8 cellular contexts compared by ENCODE assay signal in the genomic region with DNA sequence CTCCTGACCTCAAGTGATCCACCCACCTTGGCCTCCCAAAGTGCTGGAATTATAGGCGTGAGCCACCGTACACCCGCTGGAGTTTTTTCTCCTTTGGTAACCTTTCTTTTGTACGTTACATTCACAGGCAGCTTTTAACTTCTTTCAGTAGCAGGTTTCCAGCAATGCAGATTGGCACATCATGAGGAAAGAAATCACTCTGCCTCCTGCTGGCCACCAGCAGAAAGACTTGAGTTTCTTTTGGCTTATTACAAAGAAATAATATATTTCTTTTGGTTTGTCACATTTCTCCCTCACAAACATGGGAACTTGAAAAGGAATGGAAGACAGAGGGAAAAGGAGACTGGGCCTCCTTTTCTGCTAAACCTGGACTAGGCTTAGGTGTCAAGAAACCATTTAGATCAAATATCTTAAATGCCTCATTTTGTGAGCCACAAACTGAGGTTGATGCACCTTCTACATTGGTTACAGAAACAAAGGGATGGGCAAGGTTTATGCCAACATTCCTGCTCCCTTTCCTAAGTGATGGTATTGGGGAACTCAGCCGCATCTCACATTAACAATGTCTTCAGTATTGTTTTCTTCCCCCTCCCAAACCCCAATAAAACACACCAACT. TPM values are rescaled to one million over a fixed set of nuclear protein-coding genes. Genes with fewer than 3 reads are reported as not detected.
A peak's percentile ranks its signal among the peaks of the same experiment; 100 is the strongest.
DNase-seq lines count a peak whose midpoint lies in the region; ATAC-seq and TF ChIP-seq lines count a peak whose summit lies in the region.

No MANE protein-coding gene starts in this region.

- ATAC-seq in omental fat pad (ENCODE audit: low FRiP score) = no peak
- peak; percentile 68 for ATAC-seq in aorta (ENCODE audit: low FRiP score)
- ATAC-seq in HG03442 (IDR thresholded peaks at IDR 0.05; ENCODE audit: unreplicated experiment) = no peak

- H3K36me3 ChIP-seq in esophagus (ENCODE audit: control insufficient read depth in 2 of 2, insufficient read depth in 2 of 2, low read length in 1 of 2) (peaks cover 5 to 12% of the 10 kb centered on the region in 2 donors), aorta (ENCODE audit: control insufficient read depth in 1 of 2, insufficient read depth in 2 of 2, low read length in 1 of 2) (peaks cover 0 to 5% of the 10 kb centered on the region in 2 donors)

- intact Hi-C loops in aorta (cut with DNase I) = loop anchor here (2.0 to 10.0 kb wide), 3 partner anchors 45 to 157 kb away; no protein-coding TSS in a partner anchor

- H3K27me3 ChIP-seq in esophagus (ENCODE audit: control insufficient read depth in 1 of 2, insufficient read depth in 2 of 2, low read length in 2 of 2) (no peaks in the 10 kb centered on the region), aorta (ENCODE audit: control insufficient read depth in 1 of 2, insufficient read depth in 2 of 2, low read length in 1 of 2) (no peaks in the 10 kb centered on the region)

- H3K4me1 ChIP-seq in esophagus (ENCODE audit: control insufficient read depth in 2 of 2, insufficient read depth in 2 of 2, low read length in 1 of 2) = peaks cover 2 to 8% of the 10 kb centered on the region in 2 donors
- H3K4me1 ChIP-seq in aorta (ENCODE audit: control insufficient read depth in 1 of 2, insufficient read depth in 2 of 2, low read length in 2 of 2) = peaks cover 0 to 13% of the 10 kb centered on the region in 2 donors

- H3K9me3 ChIP-seq in esophagus (ENCODE audit: control insufficient read depth in 2 of 2, insufficient read depth in 1 of 2, low read depth in 1 of 2, low read length in 1 of 2) (no peaks in the 10 kb centered on the region), aorta (ENCODE audit: control insufficient read depth, low read length) (no peaks in the 10 kb centered on the region)

- 36 to 54% methylated on average over 5 of the region's 5 CpGs for WGBS in esophagus, 2 donors
- WGBS in aorta, 2 donors = 25 to 26% methylated on average over 5 of the region's 5 CpGs

- H3K27ac ChIP-seq in esophagus (ENCODE audit: low read depth in 2 of 2, low read length in 1 of 2) = peak overlapping the region; percentile 27 to 79
- H3K27ac ChIP-seq in aorta (ENCODE audit: low read depth in 1 of 2, low read length in 2 of 2) = peak overlapping the region in 1 of 2 donors; percentile 33

- peak; percentile 24 for DNase-seq in NCI-H1105 treated with DMSO at 0.1 percent for 48 hours (lab: John Stamatoyannopoulos, UW)
- no peak for DNase-seq in NCI-H1105 (lab: John Stamatoyannopoulos, UW)
- DNase-seq in NCI-H2081 treated with DMSO at 0.1 percent for 48 hours (lab: John Stamatoyannopoulos, UW) = peak; percentile 31
- peak; percentile 42 for DNase-seq in activated T-cell treated with anti-CD3 and anti-CD28 coated beads for 24 hours (ENCODE audit: low read depth)
- no peak for DNase-seq in omental fat pad (ENCODE audit: low spot score)
- peak in 1 of 2 donors; percentile 72 for DNase-seq in aorta

- peak in 2 of 3 donors; percentile 4 to 50 for TF ChIP-seq CTCF in omental fat pad (IDR thresholded peaks at IDR 0.05)

- H3K4me3 ChIP-seq in esophagus (ENCODE audit: low read depth in 1 of 2, low read length in 2 of 2) = no peak overlapping the region
- no peak overlapping the region for H3K4me3 ChIP-seq in aorta (ENCODE audit: low read length in 2 of 2)

RNA-seq across cellular contexts. Expression of gene ENSA, which starts 7.8 kb away (rescaled TPM):
- 100 to 1,000 TPM; 290 to 298 TPM for polyA plus RNA-seq in esophagus
- total RNA-seq in omental fat pad = 100 to 1,000 TPM; 115 to 179 (median 155) TPM
- 100 to 1,000 TPM; 129 to 178 TPM for total RNA-seq in aorta
- 100 to 1,000 TPM; 113 to 157 TPM for polyA plus RNA-seq in aorta

RNA-seq across cellular contexts. Expression of gene MCL1, which starts 42.2 kb away (rescaled TPM):
- 100 to 1,000 TPM in 1 of 2 donors, 10 to 100 TPM in 1; 99.3 to 101 TPM for polyA plus RNA-seq in esophagus
- 100 to 1,000 TPM; 505 to 845 (median 657) TPM for total RNA-seq in omental fat pad
- 100 to 1,000 TPM; 247 to 533 TPM for total RNA-seq in aorta
- polyA plus RNA-seq in aorta = 100 to 1,000 TPM; 146 to 200 TPM

Comparison
In these comparisons a context has a peak if more than half of its experiments do, and no peak if none do; other contexts are left out.
1. DNase-seq: peak in NCI-H1105 treated with DMSO at 0.1 percent for 48 hours (single experiment), NCI-H2081 treated with DMSO at 0.1 percent for 48 hours (single experiment) and activated T-cell treated with anti-CD3 and anti-CD28 coated beads for 24 hours (single experiment); none in NCI-H1105 (single experiment) and omental fat pad (single experiment).